ENCODE assay signal across 1 cellular context in the genomic region with DNA sequence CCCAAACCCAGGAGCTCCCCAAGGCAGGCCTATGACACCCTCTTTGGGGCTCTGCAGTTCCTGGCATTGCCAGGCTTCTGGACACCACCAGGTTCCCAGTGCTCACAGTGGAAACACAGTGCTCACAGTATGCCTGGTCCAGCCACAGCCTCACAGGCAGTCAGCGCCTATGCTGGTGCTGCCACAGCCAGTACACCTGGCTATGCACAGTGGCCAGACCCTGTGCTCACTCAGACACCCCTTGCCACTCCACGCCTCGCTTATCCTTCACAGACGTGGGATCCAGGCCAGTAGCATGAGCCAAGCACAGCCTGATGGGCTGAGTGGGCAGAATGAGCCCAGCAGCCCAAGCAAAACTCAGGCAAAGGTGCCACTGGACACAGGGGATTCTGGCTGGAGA.
TF ChIP-seq lines count a peak whose summit lies in the region.

No MANE protein-coding gene starts in this region.

TF ChIP-seq in WTC11, 78 proteins besides CTCF, POLR2A, EP300 and RAD21 (continued from another document):
- TF ChIP-seq, protein P1, sequence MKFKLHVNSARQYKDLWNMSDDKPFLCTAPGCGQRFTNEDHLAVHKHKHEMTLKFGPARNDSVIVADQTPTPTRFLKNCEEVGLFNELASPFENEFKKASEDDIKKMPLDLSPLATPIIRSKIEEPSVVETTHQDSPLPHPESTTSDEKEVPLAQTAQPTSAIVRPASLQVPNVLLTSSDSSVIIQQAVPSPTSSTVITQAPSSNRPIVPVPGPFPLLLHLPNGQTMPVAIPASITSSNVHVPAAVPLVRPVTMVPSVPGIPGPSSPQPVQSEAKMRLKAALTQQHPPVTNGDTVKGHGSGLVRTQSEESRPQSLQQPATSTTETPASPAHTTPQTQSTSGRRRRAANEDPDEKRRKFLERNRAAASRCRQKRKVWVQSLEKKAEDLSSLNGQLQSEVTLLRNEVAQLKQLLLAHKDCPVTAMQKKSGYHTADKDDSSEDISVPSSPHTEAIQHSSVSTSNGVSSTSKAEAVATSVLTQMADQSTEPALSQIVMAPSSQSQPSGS (CRISPR knock-in tag; IDR thresholded peaks at IDR 0.05; ENCODE audit: borderline replicate concordance, low read depth), result no peak
- TF ChIP-seq, protein P2, sequence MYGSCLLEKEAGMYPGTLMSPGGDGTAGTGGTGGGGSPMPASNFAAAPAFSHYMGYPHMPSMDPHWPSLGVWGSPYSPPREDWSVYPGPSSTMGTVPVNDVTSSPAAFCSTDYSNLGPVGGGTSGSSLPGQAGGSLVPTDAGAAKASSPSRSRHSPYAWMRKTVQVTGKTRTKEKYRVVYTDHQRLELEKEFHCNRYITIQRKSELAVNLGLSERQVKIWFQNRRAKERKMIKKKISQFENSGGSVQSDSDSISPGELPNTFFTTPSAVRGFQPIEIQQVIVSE (CRISPR knock-in tag; IDR thresholded peaks at IDR 0.05; ENCODE audit: borderline replicate concordance), result no peak
- TF ChIP-seq, protein P3, sequence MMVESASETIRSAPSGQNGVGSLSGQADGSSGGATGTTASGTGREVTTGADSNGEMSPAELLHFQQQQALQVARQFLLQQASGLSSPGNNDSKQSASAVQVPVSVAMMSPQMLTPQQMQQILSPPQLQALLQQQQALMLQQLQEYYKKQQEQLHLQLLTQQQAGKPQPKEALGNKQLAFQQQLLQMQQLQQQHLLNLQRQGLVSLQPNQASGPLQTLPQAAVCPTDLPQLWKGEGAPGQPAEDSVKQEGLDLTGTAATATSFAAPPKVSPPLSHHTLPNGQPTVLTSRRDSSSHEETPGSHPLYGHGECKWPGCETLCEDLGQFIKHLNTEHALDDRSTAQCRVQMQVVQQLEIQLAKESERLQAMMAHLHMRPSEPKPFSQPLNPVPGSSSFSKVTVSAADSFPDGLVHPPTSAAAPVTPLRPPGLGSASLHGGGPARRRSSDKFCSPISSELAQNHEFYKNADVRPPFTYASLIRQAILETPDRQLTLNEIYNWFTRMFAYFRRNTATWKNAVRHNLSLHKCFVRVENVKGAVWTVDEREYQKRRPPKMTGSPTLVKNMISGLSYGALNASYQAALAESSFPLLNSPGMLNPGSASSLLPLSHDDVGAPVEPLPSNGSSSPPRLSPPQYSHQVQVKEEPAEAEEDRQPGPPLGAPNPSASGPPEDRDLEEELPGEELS (CRISPR knock-in tag; IDR thresholded peaks at IDR 0.05), result no peak
- TF ChIP-seq CBFB (CRISPR knock-in tag; IDR thresholded peaks at IDR 0.05; ENCODE audit: low read depth) (no peak), TP53 (CRISPR knock-in tag; IDR thresholded peaks at IDR 0.05) (no peak), ZBTB21 (CRISPR knock-in tag; IDR thresholded peaks at IDR 0.05; ENCODE audit: borderline replicate concordance) (no peak), SOX15 (CRISPR knock-in tag; IDR thresholded peaks at IDR 0.05) (no peak)
